ENCODE assay signal across 18 cellular contexts in the genomic region with DNA sequence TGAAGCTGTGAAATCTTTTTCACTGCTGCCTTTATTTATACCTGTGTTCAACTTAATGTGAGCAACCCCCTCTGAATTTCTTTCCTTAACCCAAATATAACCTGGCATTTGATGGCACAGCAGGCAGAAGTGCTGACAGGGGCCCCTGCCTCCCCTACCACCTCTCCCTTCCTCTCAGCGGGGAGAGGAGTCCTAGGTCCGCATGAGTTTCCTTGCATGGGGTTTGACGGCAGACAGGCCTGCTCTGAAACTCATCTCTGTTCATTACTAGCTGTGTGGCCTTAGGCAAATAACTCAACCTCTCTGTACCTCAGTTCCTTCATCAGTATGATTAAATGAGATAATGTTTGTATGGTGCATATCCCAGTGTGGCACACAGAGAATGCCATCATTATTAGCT.
A peak's percentile ranks its signal among the peaks of the same experiment; 100 is the strongest.
DNase-seq lines count a peak whose midpoint lies in the region; ATAC-seq and TF ChIP-seq lines count a peak whose summit lies in the region.
"Had no signal": no experiment of that assay in that cellular context is flagged by ENCODE, and none has a peak within 500 bp of the region (broad histone marks: within the 10 kb centered on the region; RNA-seq: fewer than 3 reads in every experiment).

No MANE protein-coding gene starts in this region.

- no peak for ATAC-seq in left ventricle myocardium superior
- ATAC-seq in GM19452 (IDR thresholded peaks at IDR 0.05; ENCODE audit: unreplicated experiment) = no peak
- ATAC-seq: CD8-positive, alpha-beta T cell had no signal

- H3K27me3 Mint-ChIP-seq in chondrocyte (ENCODE audit: low read depth) = no peaks in the 10 kb centered on the region
- H3K27me3 Mint-ChIP-seq: B cell, IgD-negative memory B cell had no signal

- peak; percentile 54 for DNase-seq in cardiac septum (ENCODE audit: low spot score)
- no peak for DNase-seq in left ventricle myocardium superior
- DNase-seq in H7 = peak; percentile 28
- DNase-seq in chondrocyte (ENCODE audit: low spot score) = peak; percentile 12
- DNase-seq in activated CD4-positive, alpha-beta T cell treated with anti-CD3 and anti-CD28 coated beads, Interleukin-2, amount 50 U/mL, for 1 hour = no peak
- no peak for DNase-seq in NCI-H1930 (lab: John Stamatoyannopoulos, UW)
- DNase-seq: DMS 273 treated with DMSO at 0.1 percent for 48 hours, DMS53, DND-41, EL, HFFc6, KBM-7 had no signal

- H3K4me3 ChIP-seq in H7 (ENCODE audit: insufficient read depth, low read depth, low read length) = no peak overlapping the region
- H3K4me3 ChIP-seq: BLaER1 treated with 17β-estradiol and CSF1 and Interleukin-3, amounts not matched to agents 10 nM and 100 nM; HAP-1 had no signal

- no peak overlapping the region for H3K4me3 Mint-ChIP-seq in chondrocyte (ENCODE audit: unreplicated experiment)
- H3K4me3 Mint-ChIP-seq: B cell; CD8-positive, alpha-beta T cell; HFFc6; IgD-negative memory B cell had no signal

- H3K4me1 Mint-ChIP-seq in chondrocyte (ENCODE audit: low read depth) = no peaks in the 10 kb centered on the region
- H3K4me1 Mint-ChIP-seq: B cell, IgD-negative memory B cell had no signal

- no peak overlapping the region for H3K27ac Mint-ChIP-seq in chondrocyte (ENCODE audit: unreplicated experiment)
- H3K27ac Mint-ChIP-seq: B cell; CD8-positive, alpha-beta T cell; HFFc6 had no signal

- intact Hi-C loops in cardiac septum (cut with DNase I) = no loop called here
- intact Hi-C loops in left ventricle myocardium superior (cut with micrococcal nuclease) = no loop called here

- no peaks in the 10 kb centered on the region; the same call in 1 of the 2 replicates for H3K36me3 ChIP-seq in H7 (replicated peaks; ENCODE audit: control insufficient read depth, insufficient read depth, low read length)
- H3K36me3 ChIP-seq: BLaER1 treated with 17β-estradiol and CSF1 and Interleukin-3, amounts not matched to agents 10 nM and 100 nM; HAP-1 had no signal

- no peaks in the 10 kb centered on the region for H3K9me3 Mint-ChIP-seq in chondrocyte (ENCODE audit: low read depth)
- H3K9me3 Mint-ChIP-seq: CD8-positive, alpha-beta T cell; HFFc6; IgD-negative memory B cell had no signal

- peaks cover 3% of the 10 kb centered on the region for H3K36me3 Mint-ChIP-seq in chondrocyte (ENCODE audit: low read depth)
- H3K36me3 Mint-ChIP-seq: CD8-positive, alpha-beta T cell had no signal

- TF ChIP-seq CTCF in chondrocyte (IDR thresholded peaks at IDR 0.05) = no peak

- no peaks in the 10 kb centered on the region for H3K27me3 ChIP-seq in H7 (ENCODE audit: control insufficient read depth, insufficient read depth, low read length)
- H3K27me3 ChIP-seq: BLaER1 treated with 17β-estradiol and CSF1 and Interleukin-3, amounts not matched to agents 10 nM and 100 nM had no signal

Comparison
In these comparisons a context has a peak if more than half of its experiments do, and no peak if none do; other contexts are left out.
1. DNase-seq: peak in cardiac septum (single experiment), H7 (single experiment) and chondrocyte (single experiment); none in left ventricle myocardium superior (single experiment), activated CD4-positive, alpha-beta T cell treated with anti-CD3 and anti-CD28 coated beads, Interleukin-2, amount 50 U/mL, for 1 hour (single experiment) and NCI-H1930 (0 of 2).